Comparison of ENCODE assay signal across 8 cellular contexts in the genomic region with DNA sequence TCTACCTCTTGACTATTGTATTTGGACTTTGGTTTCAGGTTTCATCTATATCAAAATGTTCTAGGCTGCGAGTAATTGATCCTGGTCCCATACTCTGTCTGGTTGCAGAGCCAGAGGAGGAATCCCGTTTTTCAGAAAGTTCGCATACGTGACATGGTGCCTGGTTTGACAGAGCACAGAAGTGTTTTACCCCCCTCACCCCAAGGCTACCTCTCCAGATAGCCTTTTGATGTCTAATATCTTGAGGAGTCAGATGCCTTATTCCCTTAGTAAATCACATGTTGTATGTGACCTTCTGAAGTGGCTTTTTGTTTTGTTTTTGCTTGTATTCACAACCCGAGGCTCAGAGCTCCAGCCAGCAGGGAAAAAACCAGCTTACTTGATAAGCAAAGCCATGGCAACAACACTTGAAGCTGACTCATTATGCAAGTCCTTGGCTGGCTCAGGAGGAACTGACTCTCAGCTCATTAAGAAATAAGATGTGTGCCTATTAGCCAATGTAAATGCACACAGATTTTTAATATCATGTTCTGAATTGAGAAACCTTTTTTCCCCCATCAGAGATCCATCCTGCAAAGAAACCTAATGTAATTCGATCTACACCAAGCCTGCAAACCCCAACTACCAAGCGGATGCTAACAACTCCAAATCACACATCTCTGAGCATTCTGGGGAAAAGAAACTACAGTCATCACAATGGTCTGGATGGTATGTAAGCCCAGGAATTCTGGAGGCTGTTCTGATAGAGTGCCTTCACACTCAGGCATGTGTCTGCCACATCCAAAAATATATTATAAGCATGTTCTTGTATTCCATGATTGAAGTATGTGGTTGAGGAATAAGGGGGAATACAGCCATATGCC. TPM values are rescaled to one million over a fixed set of nuclear protein-coding genes. Genes with fewer than 3 reads are reported as not detected.
DNase-seq lines count a peak whose midpoint lies in the region; ATAC-seq and TF ChIP-seq lines count a peak whose summit lies in the region.

No MANE protein-coding gene starts in this region.

- no peak for TF ChIP-seq CTCF in WTC11 (IDR thresholded peaks at IDR 0.05)

- H3K27me3 Mint-ChIP-seq in WTC11 (ENCODE audit: low read depth), result no peaks in the 10 kb centered on the region

- no peak overlapping the region for H3K4me3 Mint-ChIP-seq in WTC11

- no peaks in the 10 kb centered on the region for H3K9me3 Mint-ChIP-seq in WTC11

- peaks cover 14% of the 10 kb centered on the region for H3K4me1 Mint-ChIP-seq in WTC11

- DNase-seq in NCI-H1092 (lab: John Stamatoyannopoulos, UW) (peak; percentile 2), NCI-H1092 treated with DMSO at 0.1 percent for 48 hours (lab: John Stamatoyannopoulos, UW) (no peak), WTC11 (ENCODE audit: low spot score) (no peak), glomerular endothelial cell (ENCODE audit: extremely low read depth, low read depth, low spot score) (peak; percentile 29), skeletal muscle cell (ENCODE audit: low read depth) (peak; percentile 69), ecto neural progenitor cell (ENCODE audit: low spot score) (no peak)

- peak overlapping the region; percentile 56; the same call in 1 of the 2 replicates for H3K27ac Mint-ChIP-seq in WTC11

- peaks cover 8% of the 10 kb centered on the region; the same call in 1 of the 2 replicates for H3K36me3 Mint-ChIP-seq in WTC11

- no peak overlapping the region for H3K4me3 ChIP-seq in skeletal muscle cell (ENCODE audit: low read depth, low read length)

- ATAC-seq in GM21447 (IDR thresholded peaks at IDR 0.05; ENCODE audit: unreplicated experiment) (peak; percentile 99), HG03571 (IDR thresholded peaks at IDR 0.05; ENCODE audit: unreplicated experiment) (peak; percentile 97), WTC11 (peak; percentile 49)

- POLR2A ChIA-PET in WTC11 (lab: Charles Lee), result interaction anchor here (0.6 kb wide), 1 partner anchor 12 kb away, joined by 5 read pairs; no protein-coding TSS in a partner anchor

- CTCF ChIA-PET in WTC11 (lab: Charles Lee), result interaction anchor here (1.1 kb wide), 1 partner anchor 90 kb away, joined by 3 read pairs; no protein-coding TSS in a partner anchor

TF ChIP-seq in WTC11, 78 proteins besides CTCF, POLR2A, EP300 and RAD21:
- TF ChIP-seq ZNF317 (CRISPR knock-in tag; IDR thresholded peaks at IDR 0.05; ENCODE audit: borderline replicate concordance, low read depth), result no peak

RNA-seq across cellular contexts. Expression of gene OXER1, which starts 41.4 kb away (rescaled TPM):
- total RNA-seq in WTC11 (2021), result 2.6 to 2.7 TPM (median 2.7 TPM) in 3 replicates
- not detected in 2 replicates for total RNA-seq in glomerular endothelial cell

Comparison
In these comparisons a context has a peak if more than half of its experiments do, and no peak if none do; other contexts are left out.
1. DNase-seq: peak in NCI-H1092 (single experiment), glomerular endothelial cell (single experiment) and skeletal muscle cell (single experiment); none in NCI-H1092 treated with DMSO at 0.1 percent for 48 hours (single experiment), WTC11 (single experiment) and ecto neural progenitor cell (single experiment).
2. ATAC-seq: peak in every context shown above with its lines; median percentile 99 in GM21447; 97 in HG03571; 49 in WTC11.